8 cellular contexts compared by ENCODE assay signal in genomic region chr11:64269380-64270234, GRCh38. TPM values are rescaled to one million over a fixed set of nuclear protein-coding genes. Genes with fewer than 3 reads are reported as not detected.
A peak's percentile ranks its signal among the peaks of the same experiment; 100 is the strongest.
DNase-seq lines count a peak whose midpoint lies in the region; ATAC-seq and TF ChIP-seq lines count a peak whose summit lies in the region.

No MANE protein-coding gene starts in this region.

- H3K36me3 ChIP-seq in left ventricle myocardium inferior: peaks cover 20% of the 10 kb centered on the region

- H3K27me3 ChIP-seq in left ventricle myocardium inferior (ENCODE audit: low read depth): no peaks in the 10 kb centered on the region

- no peaks in the 10 kb centered on the region for H3K9me3 Mint-ChIP-seq in progenitor cell of endocrine pancreas (ENCODE audit: low read depth)

- no peaks in the 10 kb centered on the region for H3K9me3 ChIP-seq in left ventricle myocardium inferior (replicated peaks)

- peak overlapping the region; percentile 98 for H3K27ac ChIP-seq in left ventricle myocardium inferior (replicated peaks)

- peak; percentile 60 for ATAC-seq in HG02884 (IDR thresholded peaks at IDR 0.05; ENCODE audit: unreplicated experiment)

- peaks cover 2% of the 10 kb centered on the region for H3K36me3 Mint-ChIP-seq in progenitor cell of endocrine pancreas (ENCODE audit: insufficient read depth)

- H3K4me1 ChIP-seq in left ventricle myocardium inferior: peaks cover 64% of the 10 kb centered on the region

- peak overlapping the region; percentile 98 for H3K4me3 Mint-ChIP-seq in progenitor cell of endocrine pancreas (ENCODE audit: low read depth)

- peak overlapping the region; percentile 85 for H3K4me3 ChIP-seq in left ventricle myocardium inferior

- peaks cover 12% of the 10 kb centered on the region for H3K4me1 Mint-ChIP-seq in progenitor cell of endocrine pancreas (ENCODE audit: low read depth)

- intact Hi-C loops in left ventricle myocardium inferior (cut with micrococcal nuclease): no loop called here

- DNase-seq in NCI-H146 treated with DMSO at 0.1 percent for 48 hours (lab: John Stamatoyannopoulos, UW; ENCODE audit: unreplicated experiment): peak; percentile 96
- DNase-seq in T-helper 1 cell: peak; percentile 94 to 99 (median 96)
- peak; percentile 99 for DNase-seq in amniotic stem cell (lab: John Stamatoyannopoulos, UW)
- peak; percentile 98 for DNase-seq in left ventricle myocardium inferior
- DNase-seq in progenitor cell of endocrine pancreas (ENCODE audit: low spot score, unreplicated experiment): peak; percentile 91
- peak; percentile 98 for DNase-seq in ureter (ENCODE audit: low spot score)

- no peak for TF ChIP-seq CTCF in left ventricle myocardium inferior (IDR thresholded peaks at IDR 0.05; ENCODE audit: borderline replicate concordance)
- peak; percentile 19 for TF ChIP-seq CTCF in progenitor cell of endocrine pancreas (IDR thresholded peaks at IDR 0.05; ENCODE audit: unreplicated experiment)

- TF ChIP-seq POLR2A in GM15510 (IDR thresholded peaks at IDR 0.05; ENCODE audit: borderline replicate concordance, extremely low read depth, insufficient read length): peak; percentile 53

- peak overlapping the region; percentile 99 for H3K27ac Mint-ChIP-seq in progenitor cell of endocrine pancreas

- H3K27me3 Mint-ChIP-seq in progenitor cell of endocrine pancreas: no peaks in the 10 kb centered on the region

RNA-seq across cellular contexts. Expression of gene BAD, which starts 14.9 kb away (rescaled TPM):
- 56.3 TPM for total RNA-seq in left ventricle myocardium inferior
- total RNA-seq in progenitor cell of endocrine pancreas: 42.8 and 46.9 TPM in 2 replicates
- 43.0 TPM for total RNA-seq in ureter

RNA-seq across cellular contexts. Expression of gene GPR137, which starts 16.0 kb away (rescaled TPM):
- total RNA-seq in left ventricle myocardium inferior: 28.4 TPM
- 46.7 and 56.5 TPM in 2 replicates for total RNA-seq in progenitor cell of endocrine pancreas
- total RNA-seq in ureter: 31.0 TPM

RNA-seq across cellular contexts. Expression of gene PLCB3, which starts 18.3 kb away (rescaled TPM):
- total RNA-seq in left ventricle myocardium inferior: 10.0 TPM
- 22.6 and 27.3 TPM in 2 replicates for total RNA-seq in progenitor cell of endocrine pancreas
- 33.5 TPM for total RNA-seq in ureter

RNA-seq across cellular contexts. Expression of gene KCNK4, which starts 21.5 kb away (rescaled TPM):
- total RNA-seq in left ventricle myocardium inferior: not detected
- 0.62 TPM in 1 of 2 replicates, not detected in the other for total RNA-seq in progenitor cell of endocrine pancreas
- total RNA-seq in ureter: not detected

RNA-seq across cellular contexts. Expression of gene PPP1R14B, which starts 22.9 kb away (rescaled TPM):
- total RNA-seq in left ventricle myocardium inferior (102 TPM), progenitor cell of endocrine pancreas (198 TPM in 2 replicates), ureter (136 TPM)

Comparison
In these comparisons a context has a peak if more than half of its experiments do, and no peak if none do; other contexts are left out.
1. Peak in every context shown above with its lines: DNase-seq, ATAC-seq, H3K4me3 ChIP-seq and H3K27ac ChIP-seq.